In the genomic region with DNA sequence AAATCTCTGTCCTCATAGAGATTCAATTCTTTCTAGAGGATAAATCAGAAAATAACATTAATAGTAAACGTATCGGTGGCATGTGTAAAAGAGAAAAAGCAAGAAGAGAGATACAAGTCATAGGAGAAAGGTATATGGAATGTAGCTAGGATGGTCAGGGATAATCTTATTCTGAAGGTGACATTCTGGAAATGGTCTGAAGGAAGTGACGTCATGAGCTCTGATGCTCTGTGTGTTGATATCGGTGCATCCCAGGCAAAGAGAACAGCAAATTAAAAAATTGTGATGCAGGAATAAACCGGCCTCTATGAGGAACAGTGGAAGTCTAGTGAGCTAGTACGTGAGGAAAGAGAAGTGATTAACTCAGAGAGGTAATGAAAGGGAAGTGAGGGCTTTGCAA, we compare ENCODE assay signal across 8 cellular contexts.
"Had no signal": no experiment of that assay in that cellular context is flagged by ENCODE, and none has a peak within 500 bp of the region (broad histone marks: within the 10 kb centered on the region; RNA-seq: fewer than 3 reads in every experiment).

No MANE protein-coding gene starts in this region.

- H3K4me3 Mint-ChIP-seq: GM23338, IgD-negative memory B cell had no signal

- H3K36me3 Mint-ChIP-seq: IgD-negative memory B cell had no signal

- H3K4me3 ChIP-seq: GM23338, HAP-1 had no signal

- H3K9me3 ChIP-seq: HAP-1 had no signal

- H3K27ac Mint-ChIP-seq: GM23338 had no signal

- FAIRE-seq: HTR-8/SVneo had no signal

- H3K36me3 ChIP-seq: HAP-1 had no signal

- H3K4me1 ChIP-seq: HAP-1 had no signal

- H3K4me1 Mint-ChIP-seq: GM23338, IgD-negative memory B cell had no signal

- H3K4me2 ChIP-seq: GM23338 had no signal

- H3K27me3 Mint-ChIP-seq: IgD-negative memory B cell had no signal

- H3K9me3 Mint-ChIP-seq: GM23338 had no signal

- ATAC-seq: GM23338, HCT116 had no signal

- H2AFZ ChIP-seq: GM23338 had no signal

- DNase-seq: H7, Kasumi-1, KG1 had no signal
